29 cellular contexts compared by ENCODE assay signal in genomic region chr2:175576875-175577274, GRCh38.
DNase-seq lines count a peak whose midpoint lies in the region; ATAC-seq and TF ChIP-seq lines count a peak whose summit lies in the region.
"Had no signal": no experiment of that assay in that cellular context is flagged by ENCODE, and none has a peak within 500 bp of the region (broad histone marks: within the 10 kb centered on the region; RNA-seq: fewer than 3 reads in every experiment).

No MANE protein-coding gene starts in this region.

- peak overlapping the region; percentile 66 for H2AFZ ChIP-seq in parathyroid adenoma

- H3K36me3 ChIP-seq in left ventricle myocardium inferior, result no peaks in the 10 kb centered on the region
- no peaks in the 10 kb centered on the region for H3K36me3 ChIP-seq in esophagus muscularis mucosa
- H3K36me3 ChIP-seq in parathyroid adenoma (ENCODE audit: control insufficient read depth, insufficient read depth, low read length), result no peaks in the 10 kb centered on the region
- H3K36me3 ChIP-seq: breast epithelium, heart right ventricle, Peyer's patch, tibial artery had no signal

- TF ChIP-seq EP300 in esophagus muscularis mucosa (IDR thresholded peaks at IDR 0.05), result no peak

- H3K4me1 ChIP-seq in left ventricle myocardium inferior (no peaks in the 10 kb centered on the region), esophagus muscularis mucosa (no peaks in the 10 kb centered on the region), parathyroid adenoma (peaks cover 28% of the 10 kb centered on the region)
- H3K4me1 ChIP-seq: A549, breast epithelium, Peyer's patch, tibial artery had no signal

- H3K27ac ChIP-seq in left ventricle myocardium inferior (replicated peaks) (no peak overlapping the region), esophagus muscularis mucosa (replicated peaks in 1 of 4) (no peak overlapping the region), parathyroid adenoma (peak overlapping the region; percentile 74)
- H3K27ac ChIP-seq: A549, breast epithelium, heart right ventricle, Peyer's patch, tibial artery had no signal

- no peak overlapping the region for H3K9ac ChIP-seq in parathyroid adenoma

- DNase-seq in Right ventricle myocardium inferior (ENCODE audit: missing footprints) (no peak), left ventricle myocardium inferior (no peak), HEK293T (ENCODE audit: extremely low spot score) (peak; percentile 58), esophagus muscularis mucosa (ENCODE audit: extremely low spot score) (peak; percentile 64), germinal center (ENCODE audit: low spot score) (no peak), NCI-H748 (lab: John Stamatoyannopoulos, UW; ENCODE audit: unreplicated experiment) (no peak), iPS-NIHi11 (ENCODE audit: low spot score) (no peak)
- DNase-seq: activated CD4-positive, CD25-positive, alpha-beta regulatory T cell treated with anti-CD3 and anti-CD28 coated beads, Interleukin-2, amount 50 U/mL, for 72 hours; activated CD8-positive, alpha-beta T cell treated with anti-CD3 and anti-CD28 coated beads for 36 hours; activated naive CD4-positive, alpha-beta T cell treated with anti-CD3 and anti-CD28 coated beads, Interleukin-2, amount 50 U/mL, for 16 hours; amygdala; effector CD8-positive, alpha-beta T cell; GF-D8; HCEC 1CT; heart right ventricle; left colon; mesendoderm; MV-4-11; NCI-H1436 treated with DMSO at 0.1 percent for 48 hours; NCI-H510A treated with DMSO at 0.1 percent for 48 hours; nucleus accumbens; Peyer's patch; small intestine; stimulated activated CD4-positive, alpha-beta T cell treated with anti-CD3 and anti-CD28 coated beads, Interleukin-2, amount 100 ng/mL, for 24 hours; tibial artery had no signal

- H3K9me3 ChIP-seq in left ventricle myocardium inferior (replicated peaks), result no peaks in the 10 kb centered on the region
- no peaks in the 10 kb centered on the region for H3K9me3 ChIP-seq in esophagus muscularis mucosa
- no peaks in the 10 kb centered on the region for H3K9me3 ChIP-seq in parathyroid adenoma (ENCODE audit: control insufficient read depth, low read length)
- H3K9me3 ChIP-seq: A549, breast epithelium, heart right ventricle, Peyer's patch, tibial artery had no signal

- peak; percentile 59 for ATAC-seq in Right ventricle myocardium inferior
- ATAC-seq: A549; activated CD8-positive, alpha-beta T cell treated with anti-CD3 and anti-CD28 coated beads for 36 hours; activated T-helper 17 cell treated with anti-CD3 and anti-CD28 coated beads, Interleukin-2, amount 50 U/mL, for 72 hours; left colon had no signal

- TF ChIP-seq CTCF in left ventricle myocardium inferior (IDR thresholded peaks at IDR 0.05; ENCODE audit: borderline replicate concordance) (no peak), esophagus muscularis mucosa (IDR thresholded peaks at IDR 0.05) (no peak), parathyroid adenoma (IDR thresholded peaks at IDR 0.05) (no peak)

- peak overlapping the region; percentile 53 for H3K4me2 ChIP-seq in parathyroid adenoma (ENCODE audit: low read length)
- H3K4me2 ChIP-seq: A549 had no signal

- H3K4me3 ChIP-seq in left ventricle myocardium inferior, result no peak overlapping the region
- H3K4me3 ChIP-seq in esophagus muscularis mucosa, result no peak overlapping the region
- H3K4me3 ChIP-seq in parathyroid adenoma (ENCODE audit: low read depth, low read length), result peak overlapping the region; percentile 8
- H3K4me3 ChIP-seq: A549, breast epithelium, heart right ventricle, Peyer's patch, tibial artery had no signal

- intact Hi-C loops in Right ventricle myocardium inferior (cut with DNase I), result no loop called here
- intact Hi-C loops in left ventricle myocardium inferior (cut with micrococcal nuclease), result no loop called here
- intact Hi-C loops in esophagus muscularis mucosa (cut with DNase I), result no loop called here

- 67% methylated on average over 5 of the region's 5 CpGs for WGBS in esophagus muscularis mucosa

- TF ChIP-seq POLR2A in esophagus muscularis mucosa (IDR thresholded peaks at IDR 0.05; ENCODE audit: low read depth), result no peak

- H3K27me3 ChIP-seq in left ventricle myocardium inferior (ENCODE audit: low read depth), result peaks cover 3% of the 10 kb centered on the region
- H3K27me3 ChIP-seq in esophagus muscularis mucosa, result no peaks in the 10 kb centered on the region
- no peaks in the 10 kb centered on the region for H3K27me3 ChIP-seq in parathyroid adenoma (ENCODE audit: control insufficient read depth, insufficient read depth, low read length)
- H3K27me3 ChIP-seq: breast epithelium, heart right ventricle, Peyer's patch, tibial artery had no signal

- POLR2A ChIA-PET in HEK293T (lab: Yijun Ruan, JAX), result no interaction called here

- CTCF ChIA-PET in HEK293T (lab: Yijun Ruan, JAX), result no interaction called here

- H3K79me2 ChIP-seq in parathyroid adenoma, result no peaks in the 10 kb centered on the region

TF ChIP-seq in HEK293T, 16 proteins besides CTCF, POLR2A, EP300 and RAD21:
- TF ChIP-seq ZNF384 (IDR thresholded peaks at IDR 0.05) (no peak), BHLHE40 (IDR thresholded peaks at IDR 0.05; ENCODE audit: borderline replicate concordance) (no peak), CTBP1 (IDR thresholded peaks at IDR 0.05; ENCODE audit: borderline replicate concordance) (no peak), HDGF (IDR thresholded peaks at IDR 0.05; ENCODE audit: borderline replicate concordance) (no peak), FOXK2 (IDR thresholded peaks at IDR 0.05) (no peak), NFRKB (IDR thresholded peaks at IDR 0.05) (no peak), FOXA1 (IDR thresholded peaks at IDR 0.05) (no peak), FOXM1 (IDR thresholded peaks at IDR 0.05; ENCODE audit: borderline replicate concordance) (no peak), ARNT (IDR thresholded peaks at IDR 0.05) (no peak), L3MBTL2 (conservative IDR thresholded peaks at IDR 0.05) (no peak), SUZ12 (IDR thresholded peaks at IDR 0.05) (no peak), TARDBP (IDR thresholded peaks at IDR 0.05) (no peak), SP1 (IDR thresholded peaks at IDR 0.05) (no peak)
- TF ChIP-seq, protein P1, sequence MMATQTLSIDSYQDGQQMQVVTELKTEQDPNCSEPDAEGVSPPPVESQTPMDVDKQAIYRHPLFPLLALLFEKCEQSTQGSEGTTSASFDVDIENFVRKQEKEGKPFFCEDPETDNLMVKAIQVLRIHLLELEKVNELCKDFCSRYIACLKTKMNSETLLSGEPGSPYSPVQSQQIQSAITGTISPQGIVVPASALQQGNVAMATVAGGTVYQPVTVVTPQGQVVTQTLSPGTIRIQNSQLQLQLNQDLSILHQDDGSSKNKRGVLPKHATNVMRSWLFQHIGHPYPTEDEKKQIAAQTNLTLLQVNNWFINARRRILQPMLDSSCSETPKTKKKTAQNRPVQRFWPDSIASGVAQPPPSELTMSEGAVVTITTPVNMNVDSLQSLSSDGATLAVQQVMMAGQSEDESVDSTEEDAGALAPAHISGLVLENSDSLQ (IDR thresholded peaks at IDR 0.05), result no peak
TF ChIP-seq in HEK293T: peak in this region for 0.

Comparison
In these comparisons a context has a peak if more than half of its experiments do, and no peak if none do; other contexts are left out.
1. DNase-seq: peak in HEK293T (single experiment) and esophagus muscularis mucosa (single experiment); none in Right ventricle myocardium inferior (single experiment), left ventricle myocardium inferior (single experiment), germinal center (single experiment), NCI-H748 (single experiment) and iPS-NIHi11 (single experiment).